9 cellular contexts compared by ENCODE assay signal in genomic region chr4:23930750-23931488, GRCh38. TPM values are rescaled to one million over a fixed set of nuclear protein-coding genes. Genes with fewer than 3 reads are reported as not detected.
DNase-seq lines count a peak whose midpoint lies in the region; ATAC-seq and TF ChIP-seq lines count a peak whose summit lies in the region.
"Had no signal": no experiment of that assay in that cellular context is flagged by ENCODE, and none has a peak within 500 bp of the region (broad histone marks: within the 10 kb centered on the region; RNA-seq: fewer than 3 reads in every experiment).

No MANE protein-coding gene starts in this region.

- H3K27ac Mint-ChIP-seq in activated CD8-positive, alpha-beta memory T cell treated with anti-CD3 and anti-CD28 coated beads, Interleukin-2, amount 10 ng/mL, durations not matched to agents 7 days and 5 days = no peak overlapping the region

- H3K9me3 Mint-ChIP-seq in activated CD8-positive, alpha-beta memory T cell treated with anti-CD3 and anti-CD28 coated beads, Interleukin-2, amount 10 ng/mL, durations not matched to agents 7 days and 5 days (ENCODE audit: low read depth) = no peaks in the 10 kb centered on the region

- H3K36me3 ChIP-seq in heart left ventricle = no peaks in the 10 kb centered on the region

- DNase-seq in AG20443 (ENCODE audit: low spot score) (peak; percentile 40), anterior cingulate cortex (lab: John Stamatoyannopoulos, UW) (peak in 39 of 58 donors; percentile 2 to 82 (median 28)), heart left ventricle (peak; percentile 83 to 95 (median 85)), occipital lobe (lab: John Stamatoyannopoulos, UW) (peak; percentile 11)
- no peak for DNase-seq in activated CD8-positive, alpha-beta memory T cell treated with anti-CD3 and anti-CD28 coated beads, Interleukin-2, amount 50 U/mL, for 4 hours
- no peak for DNase-seq in activated CD8-positive, alpha-beta memory T cell treated with anti-CD3 and anti-CD28 coated beads, Interleukin-2, amount 10 ng/mL, durations not matched to agents 7 days and 5 days
- DNase-seq: activated effector memory CD4-positive, alpha-beta T cell treated with Interleukin-2 at 50 U/mL for 16 hours had no signal

- H3K4me1 Mint-ChIP-seq in activated CD8-positive, alpha-beta memory T cell treated with anti-CD3 and anti-CD28 coated beads, Interleukin-2, amount 10 ng/mL, durations not matched to agents 7 days and 5 days = no peaks in the 10 kb centered on the region

- 7 to 17% (median 12%) methylated on average over 10 of the region's 10 CpGs for WGBS in heart left ventricle, 4 donors

- peak; percentile 93 to 96 (median 94) for ATAC-seq in heart left ventricle
- no peak for ATAC-seq in HG03565 (IDR thresholded peaks at IDR 0.05; ENCODE audit: unreplicated experiment)
- no peak for ATAC-seq in HG02571 (IDR thresholded peaks at IDR 0.05; ENCODE audit: unreplicated experiment)
- no peak for ATAC-seq in activated CD8-positive, alpha-beta memory T cell treated with anti-CD3 and anti-CD28 coated beads, Interleukin-2, amount 10 ng/mL, durations not matched to agents 7 days and 5 days

- peaks cover 0 to 45% (median 10%) of the 10 kb centered on the region in 12 donors for H3K4me1 ChIP-seq in heart left ventricle

- H3K36me3 Mint-ChIP-seq in activated CD8-positive, alpha-beta memory T cell treated with anti-CD3 and anti-CD28 coated beads, Interleukin-2, amount 10 ng/mL, durations not matched to agents 7 days and 5 days = no peaks in the 10 kb centered on the region

- H3K4me3 ChIP-seq in heart left ventricle = peak overlapping the region in 1 of 12 donors; percentile 4

- no peaks in the 10 kb centered on the region for H3K9me3 ChIP-seq in heart left ventricle

- intact Hi-C loops in heart left ventricle (cut with DNase I) = loop anchor here in 6 of 10 donors (1.0 to 10.0 kb wide), 11 partner anchors 40 to 566 kb away; partner anchors contain the start of gene PPARGC1A (in 2 of the 6)

- H3K27me3 Mint-ChIP-seq in activated CD8-positive, alpha-beta memory T cell treated with anti-CD3 and anti-CD28 coated beads, Interleukin-2, amount 10 ng/mL, durations not matched to agents 7 days and 5 days = no peaks in the 10 kb centered on the region

- no peak overlapping the region for H3K4me3 Mint-ChIP-seq in activated CD8-positive, alpha-beta memory T cell treated with anti-CD3 and anti-CD28 coated beads, Interleukin-2, amount 10 ng/mL, durations not matched to agents 7 days and 5 days

- H3K27me3 ChIP-seq in heart left ventricle = no peaks in the 10 kb centered on the region

- no peak for TF ChIP-seq CTCF in heart left ventricle (IDR thresholded peaks at IDR 0.05)

- TF ChIP-seq POLR2A in heart left ventricle (IDR thresholded peaks at IDR 0.05) = no peak

- H3K27ac ChIP-seq in heart left ventricle = peak overlapping the region; percentile 69 to 95 (median 84)

- CTCF ChIA-PET in activated CD8-positive, alpha-beta memory T cell treated with anti-CD3 and anti-CD28 coated beads, Interleukin-2, amount 10 ng/mL, durations not matched to agents 7 days and 5 days (lab: Charles Lee) = no interaction called here

RNA-seq across cellular contexts. Expression of gene PPARGC1A, which starts 41.1 kb away (rescaled TPM):
- total RNA-seq in heart left ventricle = 100 to 1,000 TPM in 1 of 9 donors, 10 to 100 TPM in 8; 47.2 to 103 (median 84.4) TPM
- polyA plus RNA-seq in heart left ventricle = 10 to 100 TPM; 25.4 to 25.6 TPM
- 5.5 TPM for total RNA-seq in occipital lobe
- total RNA-seq in activated CD8-positive, alpha-beta memory T cell treated with anti-CD3 and anti-CD28 coated beads, Interleukin-2, amount 10 ng/mL, durations not matched to agents 7 days and 5 days = not detected

Comparison
In these comparisons a context has a peak if more than half of its experiments do, and no peak if none do; other contexts are left out.
1. DNase-seq: peak in AG20443 (single experiment), anterior cingulate cortex (39 of 58), heart left ventricle (5 of 5) and occipital lobe (single experiment); none in activated CD8-positive, alpha-beta memory T cell treated with anti-CD3 and anti-CD28 coated beads, Interleukin-2, amount 50 U/mL, for 4 hours (single experiment) and activated CD8-positive, alpha-beta memory T cell treated with anti-CD3 and anti-CD28 coated beads, Interleukin-2, amount 10 ng/mL, durations not matched to agents 7 days and 5 days (single experiment).
2. ATAC-seq: peak in heart left ventricle (4 of 4); none in HG03565 (single experiment), HG02571 (single experiment) and activated CD8-positive, alpha-beta memory T cell treated with anti-CD3 and anti-CD28 coated beads, Interleukin-2, amount 10 ng/mL, durations not matched to agents 7 days and 5 days (single experiment).